Comparison of ENCODE assay signal across 8 cellular contexts in the genomic region with DNA sequence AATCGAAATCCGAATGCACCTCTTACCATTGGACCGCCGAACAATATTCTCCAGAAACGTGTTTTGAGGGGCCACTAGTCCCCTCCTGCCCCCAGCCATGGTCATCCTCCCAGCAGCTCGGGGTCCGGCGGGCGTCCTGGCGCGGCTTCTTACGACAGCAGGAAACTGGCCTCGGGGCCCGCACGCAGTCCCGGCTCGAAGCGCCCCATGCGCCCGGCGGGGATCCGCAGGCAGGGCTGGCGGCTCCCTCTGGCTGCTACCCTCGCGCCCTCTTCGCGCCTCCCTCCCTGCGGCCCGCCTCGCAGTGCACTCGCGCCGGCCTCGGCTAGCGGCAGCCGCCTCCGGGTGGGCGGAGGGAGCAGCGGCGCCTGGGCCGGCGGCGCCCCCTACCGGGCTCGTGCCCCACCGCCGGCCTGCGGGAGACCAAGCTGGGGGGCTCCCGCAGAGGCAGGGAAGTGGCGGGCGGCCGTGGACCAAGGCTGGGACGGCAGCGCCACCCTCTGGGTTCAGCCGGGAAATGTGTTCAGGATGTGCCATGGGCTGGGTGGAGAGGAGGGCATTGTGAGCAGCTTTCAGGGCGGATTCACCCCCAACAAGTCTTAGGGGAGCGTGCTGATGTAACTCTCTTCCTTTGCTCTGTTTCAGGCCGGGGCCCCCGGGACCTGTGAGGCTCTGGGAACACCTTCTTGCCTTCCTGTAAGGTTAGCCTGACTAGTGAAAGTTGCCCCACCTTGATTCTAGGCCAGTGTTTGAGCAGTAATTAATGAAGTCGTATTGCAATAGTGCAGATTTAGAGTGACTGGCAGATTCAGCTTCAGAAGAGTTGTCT. TPM values are rescaled to one million over a fixed set of nuclear protein-coding genes. Genes with fewer than 3 reads are reported as not detected.
DNase-seq lines count a peak whose midpoint lies in the region; ATAC-seq and TF ChIP-seq lines count a peak whose summit lies in the region.

KCNH1 (minus strand) TSS at position 308 of the 829 bp plus-strand sequence; CDS start at position 105, 203 bp downstream.

- TF ChIP-seq CTCF in nephron (IDR thresholded peaks at IDR 0.05; ENCODE audit: unreplicated experiment in 3 of 3), result peak; percentile 98 to 99 (median 98)

- H3K9ac ChIP-seq in HUES64 (ENCODE audit: low read depth, low read length), result peak within 1 kb of the TSS; percentile 55

- H3K4me1 Mint-ChIP-seq in nephron, result no peaks in the 10 kb centered on the region

- H3K36me3 Mint-ChIP-seq in nephron (ENCODE audit: low read depth), result no peaks in the 10 kb centered on the region

- 3% methylated on average over 60 of the region's 60 CpGs for WGBS in HUES64

- peaks cover 35% of the 10 kb centered on the region for H3K27me3 ChIP-seq in HUES64 (ENCODE audit: insufficient read depth, low read length)

- H3K27ac ChIP-seq in HUES64 (ENCODE audit: low read depth, low read length), result no peak within 1 kb of the TSS

- H3K9me3 Mint-ChIP-seq in nephron, result no peaks in the 10 kb centered on the region

- H3K4me3 ChIP-seq in HUES64 (ENCODE audit: low read length), result peak within 1 kb of the TSS; percentile 66

- H3K27ac Mint-ChIP-seq in nephron, result no peak within 1 kb of the TSS

- peak; percentile 94 for ATAC-seq in GM21526 (IDR thresholded peaks at IDR 0.05; ENCODE audit: low FRiP score, unreplicated experiment)

- DNase-seq in DMS 273 treated with DMSO at 0.1 percent for 48 hours (lab: John Stamatoyannopoulos, UW), result peak; percentile 73
- DNase-seq in OCI-M1 (lab: John Stamatoyannopoulos, UW), result peak; percentile 82
- DNase-seq in activated T-helper 1 cell treated with Interleukin-2 at 50 U/mL for 16 hours (ENCODE audit: low read depth), result peak; percentile 62
- DNase-seq in fibroblast of gingiva (ENCODE audit: low read depth), result peak; percentile 24
- DNase-seq in stimulated activated naive CD4-positive, alpha-beta T cell (lab: John Stamatoyannopoulos, UW), result peak; percentile 43 to 76 (median 59)

- H3K36me3 ChIP-seq in HUES64 (ENCODE audit: insufficient read depth, low read length), result no peaks in the 10 kb centered on the region

- peaks cover 75% of the 10 kb centered on the region for H3K27me3 Mint-ChIP-seq in nephron (ENCODE audit: low read depth)

- H3K9me3 ChIP-seq in HUES64 (ENCODE audit: insufficient read depth, low read depth, low read length), result no peaks in the 10 kb centered on the region

- H3K4me3 Mint-ChIP-seq in nephron, result peak within 1 kb of the TSS; percentile 72 to 79 (median 74)

- no peaks in the 10 kb centered on the region for H3K4me1 ChIP-seq in HUES64 (ENCODE audit: insufficient read depth, low read length)

RNA-seq across cellular contexts. Expression of gene KCNH1, which starts in this region (rescaled TPM):
- polyA plus RNA-seq in HUES64 (2013, experiment 1 of 2), result 0.25 TPM
- 0.19 TPM for polyA plus RNA-seq in HUES64 (2013, experiment 2 of 2)

Comparison
In these comparisons a context has a peak if more than half of its experiments do, and no peak if none do; other contexts are left out.
1. DNase-seq: peak in every context shown above with its lines; median percentile 82 in OCI-M1; 73 in DMS 273 treated with DMSO at 0.1 percent for 48 hours; 62 in activated T-helper 1 cell treated with Interleukin-2 at 50 U/mL for 16 hours; 59 in stimulated activated naive CD4-positive, alpha-beta T cell; 24 in fibroblast of gingiva.